9 cellular contexts compared by ENCODE assay signal in genomic region chr1:12475158-12475934, GRCh38.
A peak's percentile ranks its signal among the peaks of the same experiment; 100 is the strongest.
DNase-seq lines count a peak whose midpoint lies in the region; ATAC-seq and TF ChIP-seq lines count a peak whose summit lies in the region.
"Had no signal": no experiment of that assay in that cellular context is flagged by ENCODE, and none has a peak within 500 bp of the region (broad histone marks: within the 10 kb centered on the region; RNA-seq: fewer than 3 reads in every experiment).

No MANE protein-coding gene starts in this region.

- no peak overlapping the region for H2AFZ ChIP-seq in GM23338

- H3K4me1 Mint-ChIP-seq in GM23338 = peaks cover 12% of the 10 kb centered on the region

- H3K36me3 ChIP-seq in WERI-Rb-1 (no peaks in the 10 kb centered on the region), stomach smooth muscle (ENCODE audit: control insufficient read depth in 2 of 2, insufficient read depth in 2 of 2, low read length in 2 of 2) (peaks cover 0 to 4% of the 10 kb centered on the region in 2 donors), GM23338 (ENCODE audit: insufficient read depth) (peaks cover 11% of the 10 kb centered on the region)

- H3K4me3 ChIP-seq in WERI-Rb-1 (ENCODE audit: low read depth, low read length) = no peak overlapping the region
- H3K4me3 ChIP-seq in stomach smooth muscle (ENCODE audit: low read length in 2 of 2) = no peak overlapping the region
- no peak overlapping the region for H3K4me3 ChIP-seq in GM23338

- H3K4me1 ChIP-seq in stomach smooth muscle (ENCODE audit: control insufficient read depth, insufficient read depth, low read length) = peaks cover 72% of the 10 kb centered on the region
- H3K4me1 ChIP-seq in GM23338 (ENCODE audit: insufficient read depth) = peaks cover 9% of the 10 kb centered on the region

- no peaks in the 10 kb centered on the region; the same call in 1 of the 2 replicates for H4K20me1 ChIP-seq in GM23338 (replicated peaks; ENCODE audit: insufficient read depth)

- H3K4me3 Mint-ChIP-seq in GM23338 = no peak overlapping the region

- H3K27me3 ChIP-seq in WERI-Rb-1 (ENCODE audit: insufficient read depth, low read depth, severe bottlenecking) (no peaks in the 10 kb centered on the region), stomach smooth muscle (ENCODE audit: control insufficient read depth in 1 of 2, insufficient read depth in 2 of 2, low read length in 2 of 2) (no peaks in the 10 kb centered on the region), GM23338 (ENCODE audit: insufficient read depth) (no peaks in the 10 kb centered on the region)

- H3K9me2 ChIP-seq in GM23338 (ENCODE audit: insufficient read depth) = 0 out of 2 replicates have a peak, but pooled peaks cover 4% of the 10 kb centered on the region

- TF ChIP-seq CTCF in WERI-Rb-1 (IDR thresholded peaks at IDR 0.05; ENCODE audit: low read depth, low read length) = no peak
- TF ChIP-seq CTCF in GM23338 (conservative IDR thresholded peaks at IDR 0.05; ENCODE audit: low read depth in 2 of 2) = no peak

- no peaks in the 10 kb centered on the region for H3K27me3 Mint-ChIP-seq in GM23338 (ENCODE audit: insufficient read depth, low read depth, poor library complexity)

- H3K27ac ChIP-seq in WERI-Rb-1 (no peak overlapping the region), stomach smooth muscle (ENCODE audit: low read length) (peak overlapping the region; percentile 93), GM23338 (ENCODE audit: low read depth) (no peak overlapping the region)

- no peak overlapping the region for H3K4me2 ChIP-seq in GM23338

- DNase-seq in DMS53 (lab: John Stamatoyannopoulos, UW) = peak; percentile 58
- no peak for DNase-seq in DMS53 treated with DMSO at 0.1 percent for 48 hours (lab: John Stamatoyannopoulos, UW; ENCODE audit: unreplicated experiment)
- peak; percentile 9 for DNase-seq in WERI-Rb-1
- peak in 1 of 2 donors; percentile 54 for DNase-seq in left colon
- no peak for DNase-seq in GM23338 (ENCODE audit: low spot score)
- DNase-seq in CD1c-positive myeloid dendritic cell (ENCODE audit: extremely low spot score) = no peak
- DNase-seq: NCI-H2081 had no signal

- peaks cover 21% of the 10 kb centered on the region for H3K9me3 Mint-ChIP-seq in GM23338

- intact Hi-C loops in left colon (cut with DNase I, micrococcal nuclease) = loop anchor here in 1 of 2 donors (10.0 kb wide), 1 partner anchor 119 kb away; no protein-coding TSS in a partner anchor

- no peaks in the 10 kb centered on the region for H3K79me2 ChIP-seq in GM23338 (replicated peaks; ENCODE audit: insufficient read depth)

- no peaks in the 10 kb centered on the region for H3K9me3 ChIP-seq in WERI-Rb-1 (ENCODE audit: severe bottlenecking)
- no peaks in the 10 kb centered on the region for H3K9me3 ChIP-seq in stomach smooth muscle (ENCODE audit: control insufficient read depth in 2 of 2, low read length in 2 of 2)

- no peak overlapping the region for H3K27ac Mint-ChIP-seq in GM23338

- no peak overlapping the region for H3K9ac ChIP-seq in stomach smooth muscle (ENCODE audit: low read length in 2 of 2)

- peak; percentile 53 for ATAC-seq in left colon
- no peak for ATAC-seq in HG03342 (IDR thresholded peaks at IDR 0.05; ENCODE audit: unreplicated experiment)
- no peak for ATAC-seq in GM23338

- peaks cover 27% of the 10 kb centered on the region for H3K36me3 Mint-ChIP-seq in GM23338 (ENCODE audit: low read depth)

- no peaks in the 10 kb centered on the region for H3F3A ChIP-seq in GM23338 (replicated peaks; ENCODE audit: low read depth)

TF ChIP-seq in GM23338, 12 proteins besides CTCF, POLR2A, EP300 and RAD21:
- no peak for TF ChIP-seq REST (IDR thresholded peaks at IDR 0.05; ENCODE audit: unreplicated experiment)
- TF ChIP-seq STAT1 (IDR thresholded peaks at IDR 0.05; ENCODE audit: unreplicated experiment) = no peak
- TF ChIP-seq ZNF114 (CRISPR knock-in tag; IDR thresholded peaks at IDR 0.05) = no peak
- TF ChIP-seq EZH2phosphoT487 (IDR thresholded peaks at IDR 0.05; ENCODE audit: unreplicated experiment) = no peak
- no peak for TF ChIP-seq JUNB (IDR thresholded peaks at IDR 0.05; ENCODE audit: unreplicated experiment)
- TF ChIP-seq NANOG (IDR thresholded peaks at IDR 0.05; ENCODE audit: borderline replicate concordance) = no peak

Comparison
In these comparisons a context has a peak if more than half of its experiments do, and no peak if none do; other contexts are left out.
1. DNase-seq: peak in DMS53 (single experiment) and WERI-Rb-1 (single experiment); none in DMS53 treated with DMSO at 0.1 percent for 48 hours (single experiment), GM23338 (single experiment) and CD1c-positive myeloid dendritic cell (single experiment).